Comparison of ENCODE assay signal across 1 cellular context in genomic region chr12:104662203-104662602, GRCh38.
TF ChIP-seq lines count a peak whose summit lies in the region.

No MANE protein-coding gene starts in this region.

TF ChIP-seq in GM23338, 12 proteins besides CTCF, POLR2A, EP300 and RAD21:
- TF ChIP-seq ZNF462 (CRISPR knock-in tag; IDR thresholded peaks at IDR 0.05) (no peak), ETS1 (IDR thresholded peaks at IDR 0.05) (no peak), EZH2 (IDR thresholded peaks at IDR 0.05; ENCODE audit: low read depth, unreplicated experiment) (no peak)
